8 cellular contexts compared by ENCODE assay signal in genomic region chr15:90143176-90143655, GRCh38. TPM values are rescaled to one million over a fixed set of nuclear protein-coding genes. Genes with fewer than 3 reads are reported as not detected.
DNase-seq lines count a peak whose midpoint lies in the region; ATAC-seq and TF ChIP-seq lines count a peak whose summit lies in the region.

No MANE protein-coding gene starts in this region.

- peak overlapping the region; percentile 75; the same call in 1 of the 2 replicates for H4K5ac ChIP-seq in IMR-90 (ENCODE audit: low read depth, low read length)

- TF ChIP-seq POLR2A in IMR-90 (IDR thresholded peaks at IDR 0.05; ENCODE audit: low read depth, low read length), result no peak

- H2BK20ac ChIP-seq in IMR-90 (ENCODE audit: low read depth, low read length), result 0 out of 2 replicates have a peak overlapping the region, but pooled peaks have one; percentile 5

- peak overlapping the region; percentile 58 for H2BK120ac ChIP-seq in IMR-90 (ENCODE audit: low read depth, low read length)

- no peak overlapping the region for H3K4me2 ChIP-seq in IMR-90 (ENCODE audit: low read depth, low read length)

- WGBS in IMR-90 (ENCODE audit: extremely low coverage in 2 of 2, insufficient read length in 1 of 2), 2 experiments, result 57% methylated on average over 1 of the region's 12 CpGs; no CpG with 5 or more reads in 1 of the 2 experiments

- H3K27me3 ChIP-seq in IMR-90 (ENCODE audit: control insufficient read depth, insufficient read depth, low read length) (no peaks in the 10 kb centered on the region; the same call in 1 of the 2 replicates), RWPE2 (ENCODE audit: insufficient read depth, poor library complexity, severe bottlenecking) (no peaks in the 10 kb centered on the region)

- ATAC-seq in IMR-90 (ENCODE audit: low read depth) (peak; percentile 85), RWPE2 (ENCODE audit: low read depth) (peak; percentile 96), Right ventricle myocardium inferior (peak; percentile 62)

- no peak overlapping the region for H3K9ac ChIP-seq in IMR-90 (ENCODE audit: low read depth, low read length)

- peak overlapping the region; percentile 68; the same call in 1 of the 2 replicates for H3K14ac ChIP-seq in IMR-90 (replicated peaks; ENCODE audit: low read depth, low read length)

- peak; percentile 66 for TF ChIP-seq RAD21 in IMR-90 (IDR thresholded peaks at IDR 0.05; ENCODE audit: low read length)

- peak overlapping the region; percentile 51; the same call in 1 of the 3 replicates for H2BK15ac ChIP-seq in IMR-90 (ENCODE audit: low read depth, low read length)

- H3K27ac ChIP-seq in IMR-90 (ENCODE audit: insufficient read depth, low read length) (no peak overlapping the region), RWPE2 (ENCODE audit: poor library complexity, severe bottlenecking) (no peak overlapping the region)

- no peak overlapping the region for H2BK5ac ChIP-seq in IMR-90 (ENCODE audit: low read depth, low read length, poor library complexity, severe bottlenecking)

- no peaks in the 10 kb centered on the region for H3K9me1 ChIP-seq in IMR-90 (ENCODE audit: insufficient read depth, low read length)

- H3K36me3 ChIP-seq in IMR-90 (ENCODE audit: control insufficient read depth, insufficient read depth, low read length) (no peaks in the 10 kb centered on the region), RWPE2 (ENCODE audit: low read depth) (no peaks in the 10 kb centered on the region)

- POLR2A ChIA-PET in IMR-90 (lab: Charles Lee; ENCODE audit: unreplicated experiment), result no interaction called here

- H3K9me3 ChIP-seq in IMR-90 (ENCODE audit: control insufficient read depth, insufficient read depth, low read length), result no peaks in the 10 kb centered on the region
- no peaks in the 10 kb centered on the region for H3K9me3 ChIP-seq in RWPE2 (ENCODE audit: severe bottlenecking)

- peak overlapping the region; percentile 88 for H2AK9ac ChIP-seq in IMR-90 (replicated peaks; ENCODE audit: low read depth, low read length, poor library complexity)

- no peak overlapping the region for H3K56ac ChIP-seq in IMR-90 (ENCODE audit: extremely low read depth, insufficient read depth, low read length)

- H3K4ac ChIP-seq in IMR-90 (ENCODE audit: low read depth, low read length), result peak overlapping the region; percentile 2; the same call in 1 of the 2 replicates

- H3K18ac ChIP-seq in IMR-90 (ENCODE audit: low read depth, low read length), result no peak overlapping the region

- TF ChIP-seq CTCF in IMR-90 (conservative IDR thresholded peaks at IDR 0.05; ENCODE audit: low read depth, low read length) (peak; percentile 54), RWPE2 (IDR thresholded peaks at IDR 0.05; ENCODE audit: poor library complexity, severe bottlenecking) (peak; percentile 99)

- in situ Hi-C loops in IMR-90 (cut with MboI; ENCODE audit: low sequenced_read_pairs), result no loop called here

- H4K8ac ChIP-seq in IMR-90 (ENCODE audit: low read depth in 2 of 2, low read length in 2 of 2), result peak overlapping the region; percentile 16 to 71; a peak in 2 of 4 replicates

- CTCF ChIA-PET in IMR-90 (lab: Yijun Ruan, JAX), result interaction anchor here (1.2 kb wide), 1 partner anchor 78 kb away, joined by 7 read pairs; no protein-coding TSS in a partner anchor

- peak overlapping the region; percentile 41; the same call in 1 of the 2 replicates for H4K91ac ChIP-seq in IMR-90 (ENCODE audit: insufficient read depth, low read depth, low read length)

- H3K23ac ChIP-seq in IMR-90 (ENCODE audit: low read depth, low read length), result 0 out of 2 replicates have a peak overlapping the region, but pooled peaks have one; percentile 4

- no TSS peak for BruUV-seq in IMR-90 (replicated peaks; lab: Mats Ljungman, UMichigan)

- DNase-seq in DMS 273 (lab: John Stamatoyannopoulos, UW; ENCODE audit: unreplicated experiment) (peak; percentile 78), DMS 273 treated with DMSO at 0.1 percent for 48 hours (lab: John Stamatoyannopoulos, UW) (no peak), IMR-90 (peak; percentile 33), RWPE2 (ENCODE audit: low spot score) (peak; percentile 83), Right ventricle myocardium inferior (ENCODE audit: missing footprints) (peak; percentile 84), retina (peak; percentile 86), occipital lobe (lab: John Stamatoyannopoulos, UW) (no peak)
- peak; percentile 47 for DNase-seq in activated effector memory CD4-positive, alpha-beta T cell treated with Interleukin-2 at 50 U/mL for 16 hours

- H3K79me1 ChIP-seq in IMR-90 (ENCODE audit: low read depth in 1 of 2, low read length in 2 of 2), result no peaks in the 10 kb centered on the region

- peak overlapping the region; percentile 15; the same call in 1 of the 2 replicates for H2AK5ac ChIP-seq in IMR-90 (ENCODE audit: low read depth, low read length)

- no peaks in the 10 kb centered on the region for H4K20me1 ChIP-seq in IMR-90 (ENCODE audit: insufficient read depth, low read length)

- H3K4me3 ChIP-seq in IMR-90 (ENCODE audit: insufficient read depth, low read depth, low read length) (no peak overlapping the region), RWPE2 (ENCODE audit: severe bottlenecking) (no peak overlapping the region)

- dilution Hi-C loops in IMR-90 (cut with HindIII; ENCODE audit: low sequenced_read_pairs, unreplicated experiment), result no loop called here

- H3K4me1 ChIP-seq in IMR-90 (ENCODE audit: control insufficient read depth, insufficient read depth, low read length) (peaks cover 6% of the 10 kb centered on the region), RWPE2 (ENCODE audit: insufficient read depth, poor library complexity, severe bottlenecking) (no peaks in the 10 kb centered on the region)

- intact Hi-C loops in IMR-90 (cut with micrococcal nuclease) (no loop called here), Right ventricle myocardium inferior (cut with DNase I) (no loop called here)

- peak overlapping the region; percentile 89 for H2AFZ ChIP-seq in IMR-90 (replicated peaks; ENCODE audit: low read length, poor library complexity)

TF ChIP-seq in IMR-90, 13 proteins besides CTCF, POLR2A, EP300 and RAD21:
- TF ChIP-seq MAZ (IDR thresholded peaks at IDR 0.05; ENCODE audit: borderline replicate concordance, low read depth, low read length), result peak; percentile 23; the same call in 1 of the 2 replicates
- no peak for TF ChIP-seq RCOR1 (IDR thresholded peaks at IDR 0.05; ENCODE audit: insufficient replicate concordance, low read length)
- TF ChIP-seq SMC3 (IDR thresholded peaks at IDR 0.05; ENCODE audit: low read depth, low read length), result peak; percentile 38
- no peak for TF ChIP-seq CHD1 (IDR thresholded peaks at IDR 0.05; ENCODE audit: low read depth, low read length)
- no peak for TF ChIP-seq ELK1 (IDR thresholded peaks at IDR 0.05; ENCODE audit: borderline replicate concordance, low read depth, low read length)

RNA-seq across cellular contexts. Expression of gene IDH2, which starts 40.9 kb away (rescaled TPM):
- total RNA-seq in IMR-90 (2012; rRNA removed), result 87.2 and 118 TPM in 2 replicates
- polyA plus RNA-seq in IMR-90 (2012; rRNA removed), result 84.2 and 84.9 TPM in 2 replicates
- 49.5 and 94.7 TPM in 2 replicates for polyA plus RNA-seq in IMR-90 (2012; cell fraction: cytosol; rRNA removed)
- polyA plus RNA-seq in IMR-90 (2012; cell fraction: nucleus; rRNA removed; ENCODE audit: low replicate concordance), result 37.6 and 62.1 TPM in 2 replicates
- total RNA-seq in Right ventricle myocardium inferior, result 1,173 TPM
- 65.7 TPM for total RNA-seq in occipital lobe

RNA-seq across cellular contexts. Expression of gene SEMA4B, which starts 57.9 kb away (rescaled TPM):
- total RNA-seq in IMR-90 (2012; rRNA removed) (5.0 and 6.9 TPM in 2 replicates), Right ventricle myocardium inferior (27.7 TPM), occipital lobe (36.3 TPM)
- 22.5 and 27.5 TPM in 2 replicates for polyA plus RNA-seq in IMR-90 (2012; rRNA removed)
- 12.9 and 29.8 TPM in 2 replicates for polyA plus RNA-seq in IMR-90 (2012; cell fraction: cytosol; rRNA removed)
- polyA plus RNA-seq in IMR-90 (2012; cell fraction: nucleus; rRNA removed; ENCODE audit: low replicate concordance), result 23.9 and 48.0 TPM in 2 replicates

Comparison
In these comparisons a context has a peak if more than half of its experiments do, and no peak if none do; other contexts are left out.
1. DNase-seq: peak in DMS 273 (single experiment), IMR-90 (single experiment), RWPE2 (single experiment), activated effector memory CD4-positive, alpha-beta T cell treated with Interleukin-2 at 50 U/mL for 16 hours (single experiment), Right ventricle myocardium inferior (single experiment) and retina (single experiment); none in DMS 273 treated with DMSO at 0.1 percent for 48 hours (single experiment) and occipital lobe (single experiment).
2. Peak in every context shown above with its lines, with median percentiles within 50 percentile points of each other: ATAC-seq.